In genomic region chr17:47316316-47316715, GRCh38 we compare ENCODE assay signal across 10 cellular contexts. TPM values are rescaled to one million over a fixed set of nuclear protein-coding genes. Genes with fewer than 3 reads are reported as not detected.
A peak's percentile ranks its signal among the peaks of the same experiment; 100 is the strongest.
DNase-seq lines count a peak whose midpoint lies in the region; ATAC-seq and TF ChIP-seq lines count a peak whose summit lies in the region.
"Had no signal": no experiment of that assay in that cellular context is flagged by ENCODE, and none has a peak within 500 bp of the region (broad histone marks: within the 10 kb centered on the region; RNA-seq: fewer than 3 reads in every experiment).

No MANE protein-coding gene starts in this region.

- no peaks in the 10 kb centered on the region for H3K79me2 ChIP-seq in GM23248 (ENCODE audit: insufficient read depth)
- no peaks in the 10 kb centered on the region for H3K79me2 ChIP-seq in mammary epithelial cell (ENCODE audit: insufficient read depth, low read length)

- H3K4me3 ChIP-seq in GM23248: peak overlapping the region; percentile 29
- no peak overlapping the region for H3K4me3 ChIP-seq in mammary epithelial cell (replicated peaks in 1 of 3; ENCODE audit: insufficient read depth in 1 of 3, low read depth in 2 of 3, low read length in 3 of 3)
- H3K4me3 ChIP-seq in skeletal muscle satellite cell (ENCODE audit: low read length): no peak overlapping the region
- H3K4me3 ChIP-seq: BLaER1 treated with 17β-estradiol and CSF1 and Interleukin-3, amounts not matched to agents 10 nM and 100 nM had no signal

- POLR2A ChIA-PET in RWPE1 (lab: Yijun Ruan, JAX; ENCODE audit: low non-redundant PET): no interaction called here

- no peaks in the 10 kb centered on the region for H3K9me2 ChIP-seq in GM23248 (ENCODE audit: insufficient read depth)

- intact Hi-C loops in mammary epithelial cell (cut with micrococcal nuclease) (loop anchor here (5.0 to 10.0 kb wide), 3 partner anchors 152 to 374 kb away; no protein-coding TSS in a partner anchor), left ventricle myocardium superior (cut with micrococcal nuclease) (no loop called here)

- peak; percentile 84 for DNase-seq in GM23248
- peak; percentile 74 for DNase-seq in mammary epithelial cell
- DNase-seq in left ventricle myocardium superior: no peak
- no peak for DNase-seq in anterior cingulate cortex (lab: John Stamatoyannopoulos, UW)
- no peak for DNase-seq in SIG-M5 (lab: John Stamatoyannopoulos, UW)
- no peak for DNase-seq in medulla oblongata (ENCODE audit: extremely low spot score)
- DNase-seq in RWPE1 (ENCODE audit: low spot score): no peak
- DNase-seq: activated CD8-positive, alpha-beta memory T cell treated with anti-CD3 and anti-CD28 coated beads for 24 hours had no signal

- H3K9me3 ChIP-seq in GM23248 (ENCODE audit: low read depth) (no peaks in the 10 kb centered on the region), mammary epithelial cell (replicated peaks; ENCODE audit: insufficient read depth, low read length) (peaks cover 6% of the 10 kb centered on the region), skeletal muscle satellite cell (replicated peaks; ENCODE audit: low read length) (no peaks in the 10 kb centered on the region)

- H3K4me2 ChIP-seq in GM23248 (ENCODE audit: unreplicated experiment) (peak overlapping the region; percentile 77), mammary epithelial cell (ENCODE audit: insufficient read depth, low read depth, low read length) (no peak overlapping the region), skeletal muscle satellite cell (ENCODE audit: low read length) (peak overlapping the region; percentile 37)
- H3K4me2 ChIP-seq: BLaER1 treated with 17β-estradiol and CSF1 and Interleukin-3, amounts not matched to agents 10 nM and 100 nM had no signal

- WGBS in GM23248 (ENCODE audit: low coverage in 1 of 2, low lambda C conversion rate in 2 of 2, missing lambda C conversion rate in 2 of 2), 2 experiments: 1 to 4% methylated on average over 3 of the region's 3 CpGs
- 6% methylated on average over 3 of the region's 3 CpGs for WGBS in mammary epithelial cell (ENCODE audit: low coverage, missing lambda C conversion rate)

- dilution Hi-C loops in mammary epithelial cell (cut with HindIII; ENCODE audit: low sequenced_read_pairs): loop anchor here (10.0 kb wide), 1 partner anchor 82 kb away; no protein-coding TSS in a partner anchor

- CTCF ChIA-PET in mammary epithelial cell (lab: Charles Lee; ENCODE audit: low non-redundant PET) (interaction anchor here (1.1 kb wide), 1 partner anchor 76 kb away, joined by 5 read pairs; no protein-coding TSS in a partner anchor), RWPE1 (lab: Yijun Ruan, JAX) (interaction anchor here (0.6 to 1.4 kb wide), 14 partner anchors 8 to 417 kb away, joined by 3 to 12 read pairs (median 4); partner anchors contain the start of genes EFCAB13 and ITGB3)

- peaks cover 35% of the 10 kb centered on the region for H3F3A ChIP-seq in GM23248 (ENCODE audit: insufficient read depth)

- H3K9ac ChIP-seq in GM23248 (peak overlapping the region; percentile 56), mammary epithelial cell (ENCODE audit: insufficient read depth, low read length) (no peak overlapping the region), skeletal muscle satellite cell (ENCODE audit: low read depth, low read length) (peak overlapping the region; percentile 72)
- H3K9ac ChIP-seq: BLaER1 treated with 17β-estradiol and CSF1 and Interleukin-3, amounts not matched to agents 10 nM and 100 nM had no signal

- H4K20me1 ChIP-seq in GM23248 (ENCODE audit: insufficient read depth) (no peaks in the 10 kb centered on the region), mammary epithelial cell (ENCODE audit: insufficient read depth, low read length) (no peaks in the 10 kb centered on the region)
- H4K20me1 ChIP-seq: BLaER1 treated with 17β-estradiol and CSF1 and Interleukin-3, amounts not matched to agents 10 nM and 100 nM had no signal

- H3K36me3 ChIP-seq in GM23248 (ENCODE audit: low read depth): no peaks in the 10 kb centered on the region
- no peaks in the 10 kb centered on the region for H3K36me3 ChIP-seq in mammary epithelial cell (ENCODE audit: insufficient read depth, low read length)
- no peaks in the 10 kb centered on the region for H3K36me3 ChIP-seq in skeletal muscle satellite cell (ENCODE audit: insufficient read depth, low read length)

- H3K27me3 ChIP-seq in GM23248 (replicated peaks; ENCODE audit: insufficient read depth) (no peaks in the 10 kb centered on the region), mammary epithelial cell (ENCODE audit: insufficient read depth, low read length) (no peaks in the 10 kb centered on the region), skeletal muscle satellite cell (ENCODE audit: control insufficient read depth, insufficient read depth, low read length) (no peaks in the 10 kb centered on the region)
- H3K27me3 ChIP-seq: BLaER1 treated with 17β-estradiol and CSF1 and Interleukin-3, amounts not matched to agents 10 nM and 100 nM had no signal

- in situ Hi-C loops in GM23248 (cut with MboI) (loop anchor here (10.0 kb wide), 1 partner anchor 82 kb away; no protein-coding TSS in a partner anchor), mammary epithelial cell (cut with MboI; ENCODE audit: low sequenced_read_pairs in 2 of 2) (loop anchor here (5.0 to 10.0 kb wide), 2 partner anchors 84 to 162 kb away; no protein-coding TSS in a partner anchor)

- peak; percentile 60 for ATAC-seq in left ventricle myocardium superior

- TF ChIP-seq CTCF in mammary epithelial cell (conservative IDR thresholded peaks at IDR 0.05 in 1 of 2, IDR thresholded peaks at IDR 0.05 in 1 of 2; ENCODE audit: extremely low read depth in 1 of 2, insufficient read depth in 1 of 2, low read depth in 1 of 2, low read length in 2 of 2): no peak
- TF ChIP-seq CTCF in RWPE1 (conservative IDR thresholded peaks at IDR 0.05; ENCODE audit: low read depth): no peak

- H3K4me1 ChIP-seq in GM23248 (ENCODE audit: insufficient read depth) (peaks cover 36% of the 10 kb centered on the region), mammary epithelial cell (ENCODE audit: insufficient read depth, low read length) (peaks cover 14% of the 10 kb centered on the region), skeletal muscle satellite cell (ENCODE audit: control insufficient read depth, insufficient read depth, low read length) (peaks cover 26% of the 10 kb centered on the region)

- no TSS peak for BruUV-seq in mammary epithelial cell (replicated peaks; lab: Mats Ljungman, UMichigan)

- H2AFZ ChIP-seq in GM23248 (no peak overlapping the region), mammary epithelial cell (ENCODE audit: low read depth, low read length) (no peak overlapping the region)

- H3K27ac ChIP-seq in GM23248 (peak overlapping the region; percentile 71), mammary epithelial cell (ENCODE audit: insufficient read depth, low read depth, low read length) (no peak overlapping the region), RWPE1 (no peak overlapping the region)
- H3K27ac ChIP-seq: BLaER1 treated with 17β-estradiol and CSF1 and Interleukin-3, amounts not matched to agents 10 nM and 100 nM had no signal

RNA-seq across cellular contexts. Expression of gene EFCAB13, which starts 7.4 kb away (rescaled TPM):
- total RNA-seq in GM23248 (2014; rRNA removed; shearing (Covaris generic)): 1.4 and 1.6 TPM in 2 replicates
- polyA plus RNA-seq in GM23248 (2016; fragmentation: Nextera tagmentation; extraction: Ambion mirVana): 0.98 and 1.2 TPM in 2 replicates
- total RNA-seq in mammary epithelial cell: 1 to 10 TPM; 4.6 to 4.7 TPM
- 0.05 TPM for polyA plus RNA-seq in mammary epithelial cell
- polyA minus RNA-seq in mammary epithelial cell: not detected
- total RNA-seq in left ventricle myocardium superior: 2.4 TPM
- total RNA-seq in skeletal muscle satellite cell (2012; rRNA removed): 1.7 and 4.8 TPM in 2 replicates

Comparison
In these comparisons a context has a peak if more than half of its experiments do, and no peak if none do; other contexts are left out.
1. DNase-seq: peak in GM23248 (single experiment) and mammary epithelial cell (single experiment); none in left ventricle myocardium superior (single experiment), anterior cingulate cortex (0 of 58), SIG-M5 (single experiment), medulla oblongata (single experiment) and RWPE1 (single experiment).